In the genomic region with DNA sequence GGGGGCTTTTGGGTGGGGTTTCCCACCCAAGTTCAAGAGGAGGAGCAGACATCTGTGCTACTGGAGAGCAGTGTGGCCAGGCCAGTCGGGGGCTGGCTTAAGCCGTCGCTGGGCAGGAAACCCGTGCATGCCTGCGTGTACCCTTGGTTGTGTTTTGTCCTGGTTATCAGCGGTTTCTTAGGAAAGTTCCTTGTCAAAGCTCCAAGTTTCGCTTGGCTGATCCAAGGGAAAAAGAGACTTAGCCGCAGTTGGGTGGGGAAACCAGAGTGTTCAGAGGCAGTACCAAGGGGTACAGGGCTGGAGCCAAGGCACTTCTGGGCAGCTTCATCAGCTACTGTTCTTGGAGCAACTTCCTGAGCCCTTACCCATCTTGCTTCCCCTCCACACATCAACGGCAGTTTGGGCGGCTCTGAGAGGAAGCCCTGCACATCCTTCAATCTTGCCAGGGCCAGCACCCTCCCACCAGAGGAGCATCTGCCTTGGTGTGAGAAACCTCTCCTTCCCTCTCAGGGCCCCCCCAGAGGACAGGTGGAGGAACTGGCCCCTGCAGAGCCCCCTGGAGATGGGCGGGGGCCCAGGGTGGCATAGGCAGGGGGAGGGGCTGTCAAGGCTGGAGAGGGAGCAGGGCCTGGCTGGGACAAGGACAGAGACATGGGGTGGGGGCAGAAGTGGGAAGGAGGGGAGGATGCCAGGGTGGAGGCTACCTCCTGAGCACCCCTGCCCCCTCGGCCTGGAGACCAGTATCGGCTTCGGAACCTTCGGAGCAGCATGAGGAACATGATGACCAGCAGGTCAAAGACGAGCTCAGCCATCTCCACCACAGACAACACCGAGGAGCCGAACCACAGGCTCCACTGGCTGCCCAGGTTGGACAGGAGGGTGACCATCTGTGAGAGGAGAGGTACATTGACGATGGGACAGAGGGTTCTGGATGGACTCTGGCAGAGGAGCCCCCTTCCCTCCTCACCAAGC, we compare ENCODE assay signal across 1 cellular context.
TF ChIP-seq lines count a peak whose summit lies in the region.

No MANE protein-coding gene starts in this region.

TF ChIP-seq in IMR-90, 13 proteins besides CTCF, POLR2A, EP300 and RAD21:
- TF ChIP-seq SMC3 (IDR thresholded peaks at IDR 0.05; ENCODE audit: low read depth, low read length): no peak
- no peak for TF ChIP-seq FOS (IDR thresholded peaks at IDR 0.05; ENCODE audit: low read depth, low read length)
- TF ChIP-seq MAFK (IDR thresholded peaks at IDR 0.05; ENCODE audit: low read depth, low read length): no peak
- TF ChIP-seq RFX5 (IDR thresholded peaks at IDR 0.05; ENCODE audit: low read depth, low read length): no peak
- TF ChIP-seq, protein P1, sequence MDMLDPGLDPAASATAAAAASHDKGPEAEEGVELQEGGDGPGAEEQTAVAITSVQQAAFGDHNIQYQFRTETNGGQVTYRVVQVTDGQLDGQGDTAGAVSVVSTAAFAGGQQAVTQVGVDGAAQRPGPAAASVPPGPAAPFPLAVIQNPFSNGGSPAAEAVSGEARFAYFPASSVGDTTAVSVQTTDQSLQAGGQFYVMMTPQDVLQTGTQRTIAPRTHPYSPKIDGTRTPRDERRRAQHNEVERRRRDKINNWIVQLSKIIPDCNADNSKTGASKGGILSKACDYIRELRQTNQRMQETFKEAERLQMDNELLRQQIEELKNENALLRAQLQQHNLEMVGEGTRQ (IDR thresholded peaks at IDR 0.05; ENCODE audit: low read depth, low read length): no peak
- TF ChIP-seq NFE2L2 (IDR thresholded peaks at IDR 0.05; ENCODE audit: low read depth, low read length): no peak
- no peak for TF ChIP-seq RCOR1 (IDR thresholded peaks at IDR 0.05; ENCODE audit: insufficient replicate concordance, low read length)
- no peak for TF ChIP-seq BHLHE40 (IDR thresholded peaks at IDR 0.05; ENCODE audit: low read depth, low read length)
